Comparison of ENCODE assay signal across 13 cellular contexts in the genomic region with DNA sequence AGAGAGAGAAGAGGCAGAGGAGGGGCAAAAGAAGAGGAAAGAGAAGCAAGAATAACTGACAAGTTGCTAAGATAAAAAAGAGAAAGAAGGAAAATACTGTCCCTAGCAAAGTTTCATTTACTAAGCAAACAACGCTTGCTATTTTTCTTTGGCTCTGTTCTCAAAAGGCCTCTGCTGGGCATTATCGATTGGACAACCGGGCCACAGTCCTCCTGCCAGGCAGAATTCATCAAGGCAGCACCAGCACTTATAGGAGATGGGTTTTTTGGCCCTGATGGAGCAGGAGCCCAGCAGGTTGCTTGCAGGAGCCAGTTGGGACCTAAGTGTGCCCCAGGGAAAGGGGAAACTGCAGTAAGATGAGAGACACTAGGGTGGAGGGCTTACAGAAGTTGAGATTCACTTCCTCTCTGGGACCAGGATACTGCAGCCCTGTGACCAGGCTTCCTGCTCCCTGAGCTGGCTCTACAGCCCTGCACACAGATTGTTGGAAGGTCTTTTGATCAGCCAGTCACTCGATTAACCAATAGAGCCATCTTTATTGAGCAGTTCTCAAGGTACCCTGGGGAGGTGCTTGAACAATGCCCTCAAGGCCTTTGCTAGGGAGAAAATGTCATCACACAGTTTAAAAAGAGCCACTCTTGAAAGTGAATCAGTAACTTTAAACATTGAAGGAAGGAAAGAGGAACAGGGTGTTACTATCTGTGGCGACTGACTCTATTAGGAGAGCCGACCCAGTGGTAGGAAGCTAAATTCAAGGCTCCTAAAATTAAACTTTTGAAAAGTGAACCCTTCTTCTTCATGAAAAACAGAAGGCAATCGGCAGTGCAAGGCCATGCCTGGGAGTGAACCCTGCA. TPM values are rescaled to one million over a fixed set of nuclear protein-coding genes. Genes with fewer than 3 reads are reported as not detected.
A peak's percentile ranks its signal among the peaks of the same experiment; 100 is the strongest.
DNase-seq lines count a peak whose midpoint lies in the region; ATAC-seq and TF ChIP-seq lines count a peak whose summit lies in the region.
"Had no signal": no experiment of that assay in that cellular context is flagged by ENCODE, and none has a peak within 500 bp of the region (broad histone marks: within the 10 kb centered on the region; RNA-seq: fewer than 3 reads in every experiment).

No MANE protein-coding gene starts in this region.

- H3K79me2 ChIP-seq in Karpas-422 (ENCODE audit: low read length), result no peaks in the 10 kb centered on the region

- DNase-seq in Karpas-422 (peak; percentile 51), SKM-1 treated with dmso at 0.1 percent for 144 hours (lab: John Stamatoyannopoulos, UW; ENCODE audit: unreplicated experiment) (peak; percentile 70), left colon (no peak), GM10266 (ENCODE audit: extremely low spot score) (no peak), H4 (ENCODE audit: low spot score) (no peak), NCI-H2171 (lab: John Stamatoyannopoulos, UW) (no peak)
- no peak for DNase-seq in CD4-positive, alpha-beta T cell
- DNase-seq: CD8-positive, alpha-beta T cell; NCI-H2081 treated with DMSO at 0.1 percent for 48 hours; thyroid gland; WERI-Rb-1 had no signal

- H3K4me3 Mint-ChIP-seq in stimulated activated memory B cell treated with anti-CD40 and anti-IgM and Interleukin-4, amounts not matched to agents 10 μg/mL and 1 μg/mL and 100 μg/mL, for 72 hours, result no peak overlapping the region
- no peak overlapping the region for H3K4me3 Mint-ChIP-seq in CD4-positive, alpha-beta T cell
- H3K4me3 Mint-ChIP-seq: activated naive CD8-positive, alpha-beta T cell; CD8-positive, alpha-beta T cell had no signal

- H3K4me3 ChIP-seq in Karpas-422 (ENCODE audit: low read length), result no peak overlapping the region
- H3K4me3 ChIP-seq: thyroid gland had no signal

- no peaks in the 10 kb centered on the region for H3K9me3 Mint-ChIP-seq in stimulated activated memory B cell treated with anti-CD40 and anti-IgM and Interleukin-4, amounts not matched to agents 10 μg/mL and 1 μg/mL and 100 μg/mL, for 72 hours
- no peaks in the 10 kb centered on the region for H3K9me3 Mint-ChIP-seq in CD4-positive, alpha-beta T cell
- H3K9me3 Mint-ChIP-seq: CD8-positive, alpha-beta T cell had no signal

- no peak overlapping the region for H3K9ac ChIP-seq in Karpas-422 (ENCODE audit: low read length)

- H3K27ac ChIP-seq in Karpas-422 (ENCODE audit: low read length), result no peak overlapping the region
- H3K27ac ChIP-seq in CD4-positive, alpha-beta T cell (ENCODE audit: low read depth, low read length), result no peak overlapping the region
- H3K27ac ChIP-seq: thyroid gland, WERI-Rb-1 had no signal

- H3K27ac Mint-ChIP-seq in stimulated activated memory B cell treated with anti-CD40 and anti-IgM and Interleukin-4, amounts not matched to agents 10 μg/mL and 1 μg/mL and 100 μg/mL, for 72 hours, result no peak overlapping the region
- H3K27ac Mint-ChIP-seq in CD4-positive, alpha-beta T cell, result no peak overlapping the region
- H3K27ac Mint-ChIP-seq: activated naive CD8-positive, alpha-beta T cell; CD8-positive, alpha-beta T cell had no signal

- H3K36me3 Mint-ChIP-seq in stimulated activated memory B cell treated with anti-CD40 and anti-IgM and Interleukin-4, amounts not matched to agents 10 μg/mL and 1 μg/mL and 100 μg/mL, for 72 hours, result no peaks in the 10 kb centered on the region
- no peaks in the 10 kb centered on the region for H3K36me3 Mint-ChIP-seq in CD4-positive, alpha-beta T cell (ENCODE audit: low read depth)
- H3K36me3 Mint-ChIP-seq: activated naive CD8-positive, alpha-beta T cell; CD8-positive, alpha-beta T cell had no signal

- peaks cover 15% of the 10 kb centered on the region for H3K4me1 Mint-ChIP-seq in stimulated activated memory B cell treated with anti-CD40 and anti-IgM and Interleukin-4, amounts not matched to agents 10 μg/mL and 1 μg/mL and 100 μg/mL, for 72 hours
- H3K4me1 Mint-ChIP-seq in CD4-positive, alpha-beta T cell (ENCODE audit: low read depth), result no peaks in the 10 kb centered on the region

- ATAC-seq in left colon, result peak; percentile 32
- peak; percentile 42 for ATAC-seq in stimulated activated memory B cell treated with anti-CD40 and anti-IgM and Interleukin-4, amounts not matched to agents 10 μg/mL and 1 μg/mL and 100 μg/mL, for 72 hours
- no peak for ATAC-seq in CD4-positive, alpha-beta T cell (ENCODE audit: poor library complexity)
- ATAC-seq: CD8-positive, alpha-beta T cell had no signal

- H3K9me2 ChIP-seq in Karpas-422 (replicated peaks; ENCODE audit: insufficient read depth, low read length), result no peaks in the 10 kb centered on the region

- H3K4me1 ChIP-seq in Karpas-422 (ENCODE audit: low read length), result peaks cover 11% of the 10 kb centered on the region

- H3K27me3 ChIP-seq in Karpas-422 (ENCODE audit: low read length), result no peaks in the 10 kb centered on the region
- H3K27me3 ChIP-seq in CD4-positive, alpha-beta T cell (ENCODE audit: control insufficient read depth, insufficient read depth, low read length), result no peaks in the 10 kb centered on the region
- H3K27me3 ChIP-seq: thyroid gland had no signal

- no peaks in the 10 kb centered on the region for H4K20me1 ChIP-seq in Karpas-422 (ENCODE audit: insufficient read depth, low read depth, low read length)

- no peaks in the 10 kb centered on the region for H3K9me3 ChIP-seq in Karpas-422 (ENCODE audit: low read length)
- H3K9me3 ChIP-seq in CD4-positive, alpha-beta T cell (ENCODE audit: control insufficient read depth, low read length), result no peaks in the 10 kb centered on the region
- H3K9me3 ChIP-seq: thyroid gland had no signal

- no peak overlapping the region for H2AFZ ChIP-seq in Karpas-422 (ENCODE audit: low read length)

- peaks cover 17% of the 10 kb centered on the region for H3K27me3 Mint-ChIP-seq in stimulated activated memory B cell treated with anti-CD40 and anti-IgM and Interleukin-4, amounts not matched to agents 10 μg/mL and 1 μg/mL and 100 μg/mL, for 72 hours
- H3K27me3 Mint-ChIP-seq in CD4-positive, alpha-beta T cell, result peaks cover under 1% of the 10 kb centered on the region
- H3K27me3 Mint-ChIP-seq: activated naive CD8-positive, alpha-beta T cell had no signal

- TF ChIP-seq CTCF in GM10266 (IDR thresholded peaks at IDR 0.05; ENCODE audit: control insufficient read depth, insufficient read depth, low read depth, missing control alignments), result no peak
- TF ChIP-seq CTCF in CD4-positive, alpha-beta T cell (IDR thresholded peaks at IDR 0.05), result no peak

- POLR2A ChIA-PET in CD4-positive, alpha-beta T cell (lab: Charles Lee), result no interaction called here

- intact Hi-C loops in left colon (cut with DNase I, micrococcal nuclease), result no loop called here
- intact Hi-C loops in CD4-positive, alpha-beta T cell (cut with DNase I, micrococcal nuclease), result no loop called here

- H3K4me2 ChIP-seq in Karpas-422 (ENCODE audit: low read depth, low read length, poor library complexity, severe bottlenecking), result no peak overlapping the region

- CTCF ChIA-PET in CD4-positive, alpha-beta T cell (lab: Charles Lee), result no interaction called here

- no peaks in the 10 kb centered on the region for H3K36me3 ChIP-seq in Karpas-422 (ENCODE audit: insufficient read depth, low read length)
- H3K36me3 ChIP-seq: thyroid gland, WERI-Rb-1 had no signal

RNA-seq across cellular contexts. Expression of gene GLCE, which starts 28.8 kb away (rescaled TPM):
- total RNA-seq in Karpas-422 (2014; rRNA removed; shearing (Covaris generic); ENCODE audit: low replicate concordance), result 1.9 and 6.4 TPM in 2 replicates
- 10 to 100 TPM; 34.0 to 37.7 TPM for total RNA-seq in left colon
- total RNA-seq in H4 (2014; rRNA removed; shearing (Covaris generic)), result 20.6 and 23.2 TPM in 2 replicates
- 1 to 10 TPM; 3.2 TPM for total RNA-seq in CD4-positive, alpha-beta T cell

Comparison
In these comparisons a context has a peak if more than half of its experiments do, and no peak if none do; other contexts are left out.
1. DNase-seq: peak in Karpas-422 (single experiment) and SKM-1 treated with dmso at 0.1 percent for 144 hours (single experiment); none in left colon (0 of 2), GM10266 (single experiment), H4 (single experiment), CD4-positive, alpha-beta T cell (0 of 10) and NCI-H2171 (single experiment).